ENCODE assay signal across 17 cellular contexts in the genomic region with DNA sequence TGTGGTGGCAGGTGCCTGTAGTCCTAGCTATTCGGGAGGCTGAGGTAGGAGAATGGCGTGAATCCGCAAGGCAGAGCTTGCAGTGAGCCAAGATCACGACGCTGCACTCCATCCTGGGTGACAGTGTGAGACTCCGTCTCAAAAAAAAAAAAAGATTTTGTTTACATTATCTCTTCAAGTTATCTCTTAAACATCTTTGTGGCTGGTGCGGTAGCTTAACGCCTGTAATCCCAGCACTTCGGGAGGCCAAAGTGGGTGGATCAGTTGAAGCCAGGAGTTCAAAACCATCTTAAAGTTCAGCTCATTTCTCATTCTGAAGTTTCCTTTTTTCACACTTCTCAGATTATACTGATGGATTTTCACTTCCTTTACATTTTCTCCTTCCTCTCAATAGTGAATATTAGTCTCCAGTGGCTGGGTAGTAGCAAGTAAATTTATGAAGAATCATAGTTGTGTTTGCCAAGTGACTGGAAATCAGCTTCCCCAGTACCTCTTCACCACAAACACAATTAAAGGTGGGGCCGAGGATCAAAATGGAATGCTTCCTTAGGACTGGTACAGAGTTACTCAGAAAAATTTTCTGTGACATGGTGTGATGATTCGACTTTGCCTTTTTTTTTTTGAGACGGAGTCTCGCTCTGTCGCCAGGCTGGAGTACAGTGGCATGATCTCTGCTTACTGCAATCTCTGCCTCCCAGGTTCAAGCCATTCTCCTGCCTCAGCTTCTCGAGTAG. TPM values are rescaled to one million over a fixed set of nuclear protein-coding genes. Genes with fewer than 3 reads are reported as not detected.
DNase-seq lines count a peak whose midpoint lies in the region; ATAC-seq and TF ChIP-seq lines count a peak whose summit lies in the region.
"Had no signal": no experiment of that assay in that cellular context is flagged by ENCODE, and none has a peak within 500 bp of the region (broad histone marks: within the 10 kb centered on the region; RNA-seq: fewer than 3 reads in every experiment).

No MANE protein-coding gene starts in this region.

- H2BK5ac ChIP-seq in trophoblast cell (ENCODE audit: low read depth, low read length, poor library complexity): no peak overlapping the region

- WGBS in trophoblast cell (ENCODE audit: extremely low coverage, insufficient coverage, insufficient read length): no CpG with 5 or more reads among the region's 15 CpGs

- H3K27me3 ChIP-seq in trophoblast cell (ENCODE audit: insufficient read depth, low read length) (no peaks in the 10 kb centered on the region), MG63 (no peaks in the 10 kb centered on the region), A673 (replicated peaks; ENCODE audit: insufficient read depth, low read depth, low read length, poor library complexity) (no peaks in the 10 kb centered on the region)
- H3K27me3 ChIP-seq: SJSA1 had no signal

- BruUV-seq in A673 (replicated peaks; lab: Mats Ljungman, UMichigan): no TSS peak

- intact Hi-C loops in A673 (cut with micrococcal nuclease; ENCODE audit: unreplicated experiment): no loop called here

- H2AFZ ChIP-seq in trophoblast cell (ENCODE audit: insufficient read depth, low read length, poor library complexity): no peak overlapping the region

- H3K4me2 ChIP-seq in trophoblast cell (ENCODE audit: low read length): no peak overlapping the region

- H3K79me2 ChIP-seq in trophoblast cell (ENCODE audit: control insufficient read depth, insufficient read depth, low read length, poor library complexity): peaks cover 8% of the 10 kb centered on the region

- no peaks in the 10 kb centered on the region for H3K79me1 ChIP-seq in trophoblast cell (ENCODE audit: low read length)

- H2BK12ac ChIP-seq in trophoblast cell (ENCODE audit: low read length): no peak overlapping the region

- no peak overlapping the region for H3K23ac ChIP-seq in trophoblast cell (ENCODE audit: low read length)

- no peak overlapping the region for H3K27ac ChIP-seq in trophoblast cell (ENCODE audit: low read depth, low read length)
- H3K27ac ChIP-seq in A673 (ENCODE audit: low read depth, low read length, poor library complexity, severe bottlenecking): no peak overlapping the region
- H3K27ac ChIP-seq: SJSA1 had no signal

- no peak overlapping the region for H3K18ac ChIP-seq in trophoblast cell (ENCODE audit: low read length)

- H3K9ac ChIP-seq in trophoblast cell (ENCODE audit: low read length): no peak overlapping the region

- H3K27me3 Mint-ChIP-seq in activated T-cell treated with anti-CD3 and anti-CD28 coated beads, Interleukin-2, amount 50 U/mL, for 72 hours (ENCODE audit: low read depth): no peaks in the 10 kb centered on the region
- H3K27me3 Mint-ChIP-seq in T-cell: no peaks in the 10 kb centered on the region
- H3K27me3 Mint-ChIP-seq: stimulated activated naive B cell treated with anti-CD40 and anti-IgM and Interleukin-4, amounts not matched to agents 10 μg/mL and 1 μg/mL and 100 μg/mL, for 72 hours had no signal

- H3K36me3 ChIP-seq in trophoblast cell (ENCODE audit: control insufficient read depth in 1 of 2, insufficient read depth in 2 of 2, low read length in 2 of 2): peaks cover 23 to 41% of the 10 kb centered on the region in 2 experiments
- peaks cover 75% of the 10 kb centered on the region for H3K36me3 ChIP-seq in MG63
- H3K36me3 ChIP-seq in A673 (ENCODE audit: insufficient read depth, low read length, poor library complexity, severe bottlenecking): peaks cover 19% of the 10 kb centered on the region

- no peak overlapping the region for H4K8ac ChIP-seq in trophoblast cell (ENCODE audit: low read depth, low read length)

- peak in 1 of 2 donors; percentile 19 for DNase-seq in activated T-cell treated with anti-CD3 and anti-CD28 coated beads, Interleukin-2, amount 50 U/mL, for 72 hours
- DNase-seq in activated T-cell treated with anti-CD3 and anti-CD28 coated beads for 4 hours: no peak
- no peak for DNase-seq in T-cell
- DNase-seq in central memory CD4-positive, alpha-beta T cell: peak; percentile 5
- peak in 1 of 2 donors; percentile 11 for DNase-seq in trophoblast cell
- no peak for DNase-seq in MG63
- DNase-seq in A673 (ENCODE audit: low spot score): no peak
- DNase-seq: amniotic stem cell; NCI-H2081; NK-92 treated with Interleukin-12 subunit alpha and Interleukin-12 subunit beta, amount 100 ng/mL, for 24 hours; stimulated activated CD4-positive, alpha-beta T cell treated with anti-CD3 and anti-CD28 coated beads, Interleukin-4, amount 100 ng/mL, for 1 hour; stimulated activated naive B cell treated with anti-CD40 and anti-IgM and Interleukin-4, amounts not matched to agents 10 μg/mL and 1 μg/mL and 100 μg/mL, for 72 hours had no signal

- H3K4me1 ChIP-seq in trophoblast cell (ENCODE audit: control insufficient read depth in 1 of 2, insufficient read depth in 2 of 2, low read length in 2 of 2) (no peaks in the 10 kb centered on the region), A673 (ENCODE audit: insufficient read depth, low read length, poor library complexity, severe bottlenecking) (no peaks in the 10 kb centered on the region)
- H3K4me1 ChIP-seq: SJSA1 had no signal

- H3K4ac ChIP-seq in trophoblast cell (ENCODE audit: low read depth, low read length): peak overlapping the region; percentile 15

- POLR2A ChIA-PET in T-cell (lab: Charles Lee) (interaction anchor here (0.5 to 0.7 kb wide), 3 partner anchors 8 to 151 kb away, joined by 3 to 5 read pairs (median 3); no protein-coding TSS in a partner anchor), A673 (lab: Charles Lee; ENCODE audit: low non-redundant PET) (interaction anchor here (0.6 kb wide), 1 partner anchor 111 kb away, joined by 3 read pairs; no protein-coding TSS in a partner anchor)

- peak overlapping the region; percentile 83 for H3K27ac Mint-ChIP-seq in activated T-cell treated with anti-CD3 and anti-CD28 coated beads, Interleukin-2, amount 50 U/mL, for 72 hours
- peak overlapping the region; percentile 84 to 88 for H3K27ac Mint-ChIP-seq in T-cell

- CTCF ChIA-PET in T-cell (lab: Charles Lee): interaction anchor here in 1 of 2 donors (0.6 to 1.2 kb wide), 2 partner anchors 17 to 35 kb away, joined by 3 read pairs; no protein-coding TSS in a partner anchor
- CTCF ChIA-PET in A673 (lab: Charles Lee): interaction anchor here (0.6 kb wide), 1 partner anchor 205 kb away, joined by 4 read pairs; no protein-coding TSS in a partner anchor

- no peak for TF ChIP-seq CTCF in A673 (conservative IDR thresholded peaks at IDR 0.05; ENCODE audit: low read depth, low read length)

- H3K9me3 ChIP-seq in trophoblast cell (ENCODE audit: insufficient read depth, low read depth, low read length) (no peaks in the 10 kb centered on the region), MG63 (no peaks in the 10 kb centered on the region), A673 (ENCODE audit: low read depth, low read length, poor library complexity, severe bottlenecking) (no peaks in the 10 kb centered on the region)
- H3K9me3 ChIP-seq: SJSA1 had no signal

- peaks cover 54% of the 10 kb centered on the region for H3K4me1 Mint-ChIP-seq in activated T-cell treated with anti-CD3 and anti-CD28 coated beads, Interleukin-2, amount 50 U/mL, for 72 hours (ENCODE audit: low read depth)
- H3K4me1 Mint-ChIP-seq in T-cell: peaks cover 31 to 33% (median 31%) of the 10 kb centered on the region in 3 donors

- peak; percentile 43 to 58 for ATAC-seq in activated T-cell treated with anti-CD3 and anti-CD28 coated beads, Interleukin-2, amount 50 U/mL, for 72 hours (replicated peaks in 1 of 2)
- ATAC-seq in T-cell (replicated peaks in 1 of 4): peak in 2 of 4 experiments; percentile 30 to 52
- ATAC-seq in GM21381 (IDR thresholded peaks at IDR 0.05; ENCODE audit: unreplicated experiment): no peak
- ATAC-seq: activated CD4-positive, CD25-positive, alpha-beta regulatory T cell treated with anti-CD3 and anti-CD28 coated beads, Interleukin-2, amount 50 U/mL, for 24 hours; stimulated activated naive B cell treated with anti-CD40 and anti-IgM and Interleukin-4, amounts not matched to agents 10 μg/mL and 1 μg/mL and 100 μg/mL, for 72 hours had no signal

- peak overlapping the region; percentile 68 to 76 for H3K4me3 Mint-ChIP-seq in activated T-cell treated with anti-CD3 and anti-CD28 coated beads, Interleukin-2, amount 50 U/mL, for 72 hours
- peak overlapping the region; percentile 47 to 65 (median 60) for H3K4me3 Mint-ChIP-seq in T-cell
- H3K4me3 Mint-ChIP-seq: stimulated activated naive B cell treated with anti-CD40 and anti-IgM and Interleukin-4, amounts not matched to agents 10 μg/mL and 1 μg/mL and 100 μg/mL, for 72 hours had no signal

- no peak overlapping the region for H4K91ac ChIP-seq in trophoblast cell (ENCODE audit: low read depth, low read length)

- no peak overlapping the region for H2AK5ac ChIP-seq in trophoblast cell (ENCODE audit: low read length)

- peaks cover 4 to 30% of the 10 kb centered on the region in 2 donors for H3K36me3 Mint-ChIP-seq in activated T-cell treated with anti-CD3 and anti-CD28 coated beads, Interleukin-2, amount 50 U/mL, for 72 hours (ENCODE audit: insufficient read depth in 2 of 2)
- peaks cover 16% of the 10 kb centered on the region for H3K36me3 Mint-ChIP-seq in T-cell

- no peak overlapping the region for H4K12ac ChIP-seq in trophoblast cell (ENCODE audit: low read depth, low read length)

- H2BK120ac ChIP-seq in trophoblast cell (ENCODE audit: insufficient read depth, low read length, poor library complexity): no peak overlapping the region

- H3K4me3 ChIP-seq in trophoblast cell (ENCODE audit: low read depth, low read length): no peak overlapping the region
- no peak overlapping the region for H3K4me3 ChIP-seq in MG63
- no peak overlapping the region for H3K4me3 ChIP-seq in A673 (ENCODE audit: low read depth, low read length, poor library complexity, severe bottlenecking)
- H3K4me3 ChIP-seq: SJSA1 had no signal

- H3K9me3 Mint-ChIP-seq in activated T-cell treated with anti-CD3 and anti-CD28 coated beads, Interleukin-2, amount 50 U/mL, for 72 hours: no peaks in the 10 kb centered on the region
- no peaks in the 10 kb centered on the region for H3K9me3 Mint-ChIP-seq in T-cell
- H3K9me3 Mint-ChIP-seq: stimulated activated naive B cell treated with anti-CD40 and anti-IgM and Interleukin-4, amounts not matched to agents 10 μg/mL and 1 μg/mL and 100 μg/mL, for 72 hours had no signal

- no peak overlapping the region for H3K14ac ChIP-seq in trophoblast cell (ENCODE audit: low read length)

RNA-seq across cellular contexts. Expression of a gene that starts 13.8 kb away (rescaled TPM):
- 10 to 100 TPM; 77.5 to 80.3 TPM for total RNA-seq in activated T-cell treated with anti-CD3 and anti-CD28 coated beads, Interleukin-2, amount 50 U/mL, for 72 hours
- 10 to 100 TPM; 39.2 to 52.7 (median 48.0) TPM for total RNA-seq in T-cell
- 109 and 113 TPM in 2 replicates for polyA plus RNA-seq in trophoblast cell (2013)
- 28.3 and 38.6 TPM in 2 replicates for total RNA-seq in MG63 (2014; rRNA removed; shearing (Covaris generic); ENCODE audit: low replicate concordance)
- 109 and 115 TPM in 2 replicates for total RNA-seq in A673 (2021)

RNA-seq across cellular contexts. Expression of a gene that starts 22.1 kb away (rescaled TPM):
- total RNA-seq in activated T-cell treated with anti-CD3 and anti-CD28 coated beads, Interleukin-2, amount 50 U/mL, for 72 hours: 10 to 100 TPM; 77.8 to 94.1 TPM
- total RNA-seq in T-cell: 10 to 100 TPM; 50.2 to 84.5 (median 58.9) TPM
- 57.9 and 60.8 TPM in 2 replicates for polyA plus RNA-seq in trophoblast cell (2013)
- total RNA-seq in MG63 (2014; rRNA removed; shearing (Covaris generic); ENCODE audit: low replicate concordance): 87.3 and 105 TPM in 2 replicates
- total RNA-seq in A673 (2021): 113 and 114 TPM in 2 replicates

RNA-seq across cellular contexts. Expression of a gene that starts 36.4 kb away (rescaled TPM):
- 1 to 10 TPM; 1.8 to 3.2 TPM for total RNA-seq in activated T-cell treated with anti-CD3 and anti-CD28 coated beads, Interleukin-2, amount 50 U/mL, for 72 hours
- total RNA-seq in T-cell (1 to 10 TPM; 1.9 to 6.2 (median 5.3) TPM), A673 (2021) (1.4 and 2.8 TPM in 2 replicates)
- not detected in 2 replicates for polyA plus RNA-seq in trophoblast cell (2013)
- not detected in 2 replicates for total RNA-seq in MG63 (2014; rRNA removed; shearing (Covaris generic); ENCODE audit: low replicate concordance)
- total RNA-seq: frontal cortex, mononuclear cell had no signal

RNA-seq across cellular contexts. Expression of a gene that starts 42.4 kb away (rescaled TPM):
- total RNA-seq in activated T-cell treated with anti-CD3 and anti-CD28 coated beads, Interleukin-2, amount 50 U/mL, for 72 hours: 100 to 1,000 TPM; 168 to 205 TPM
- 100 to 1,000 TPM in 3 of 5 donors, 10 to 100 TPM in 2; 68.1 to 150 (median 133) TPM for total RNA-seq in T-cell
- 164 and 168 TPM in 2 replicates for polyA plus RNA-seq in trophoblast cell (2013)
- total RNA-seq in MG63 (2014; rRNA removed; shearing (Covaris generic); ENCODE audit: low replicate concordance): 225 and 311 TPM in 2 replicates
- 312 and 339 TPM in 2 replicates for total RNA-seq in A673 (2021)

RNA-seq across cellular contexts. Expression of a gene that starts 46.2 kb away (rescaled TPM):
- total RNA-seq in activated T-cell treated with anti-CD3 and anti-CD28 coated beads, Interleukin-2, amount 50 U/mL, for 72 hours: 100 to 1,000 TPM in 1 of 2 donors, 10 to 100 TPM in 1; 87.1 to 103 TPM
- total RNA-seq in T-cell: 10 to 100 TPM; 35.4 to 60.4 (median 52.4) TPM
- 52.5 and 53.6 TPM in 2 replicates for polyA plus RNA-seq in trophoblast cell (2013)
- 43.1 and 69.6 TPM in 2 replicates for total RNA-seq in MG63 (2014; rRNA removed; shearing (Covaris generic); ENCODE audit: low replicate concordance)
- total RNA-seq in A673 (2021): 57.5 and 59.6 TPM in 2 replicates
